Comparison of ENCODE assay signal across 15 cellular contexts in the genomic region with DNA sequence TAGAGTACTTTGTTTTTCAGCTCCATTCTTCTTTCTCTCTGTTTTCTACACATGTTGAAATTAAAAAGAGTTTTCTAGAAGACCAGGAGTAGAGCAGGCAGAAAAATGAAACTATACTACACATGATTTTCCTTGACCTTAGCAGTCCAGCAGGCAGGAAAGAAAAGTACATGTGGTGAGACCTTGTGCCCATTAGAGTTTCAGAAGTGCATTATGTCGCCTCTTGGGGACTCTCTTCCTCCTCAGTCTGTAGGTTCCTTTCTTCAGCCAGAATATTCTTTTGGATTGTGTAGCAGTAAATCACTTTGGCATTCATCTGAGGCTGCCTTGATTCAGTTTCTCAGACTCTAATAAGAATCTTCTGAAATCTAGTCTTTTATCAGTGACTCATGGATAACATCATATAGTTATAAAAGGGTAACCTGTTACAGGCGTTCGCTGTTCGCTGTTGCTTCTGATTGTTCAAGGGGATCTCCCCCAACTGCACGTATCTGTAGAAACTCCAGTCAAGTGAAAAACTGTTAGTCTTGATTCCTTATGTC.
A peak's percentile ranks its signal among the peaks of the same experiment; 100 is the strongest.
DNase-seq lines count a peak whose midpoint lies in the region; ATAC-seq and TF ChIP-seq lines count a peak whose summit lies in the region.
"Had no signal": no experiment of that assay in that cellular context is flagged by ENCODE, and none has a peak within 500 bp of the region (broad histone marks: within the 10 kb centered on the region; RNA-seq: fewer than 3 reads in every experiment).

No MANE protein-coding gene starts in this region.

- H3K9ac ChIP-seq in mammary epithelial cell (ENCODE audit: insufficient read depth, low read length): no peak overlapping the region

- H2AFZ ChIP-seq in mammary epithelial cell (ENCODE audit: low read depth, low read length): no peak overlapping the region

- CTCF ChIA-PET in mammary epithelial cell (lab: Charles Lee; ENCODE audit: low non-redundant PET): no interaction called here

- H3K4me3 ChIP-seq in fibroblast of the aortic adventitia (ENCODE audit: low read depth, low read length) (no peak overlapping the region), retinal pigment epithelial cell (ENCODE audit: low read length) (no peak overlapping the region), mammary epithelial cell (replicated peaks in 1 of 3; ENCODE audit: insufficient read depth in 1 of 3, low read depth in 2 of 3, low read length in 3 of 3) (no peak overlapping the region)
- H3K4me3 ChIP-seq: A549, Peyer's patch had no signal

- DNase-seq in fibroblast of the aortic adventitia (ENCODE audit: low read depth) (peak; percentile 63), retinal pigment epithelial cell (ENCODE audit: low read depth) (no peak), mammary epithelial cell (no peak)
- no peak for DNase-seq in activated CD4-positive, alpha-beta T cell treated with anti-CD3 and anti-CD28 coated beads, Interleukin-2, amount 50 U/mL, for 1 hour
- DNase-seq: DMS79; Karpas-422; NCI-H1417 treated with DMSO at 0.1 percent for 48 hours; NCI-H187; NCI-H748 treated with DMSO at 0.1 percent for 48 hours; NK-92 treated with Interleukin-12 subunit alpha and Interleukin-12 subunit beta, amount 100 ng/mL, for 24 hours; Peyer's patch had no signal

- dilution Hi-C loops in mammary epithelial cell (cut with HindIII; ENCODE audit: low sequenced_read_pairs): no loop called here

- no peak overlapping the region for H3K27ac ChIP-seq in mammary epithelial cell (ENCODE audit: insufficient read depth, low read depth, low read length)
- H3K27ac ChIP-seq: A549, Peyer's patch had no signal

- intact Hi-C loops in mammary epithelial cell (cut with micrococcal nuclease): no loop called here

- H3K36me3 ChIP-seq in mammary epithelial cell (ENCODE audit: insufficient read depth, low read length): no peaks in the 10 kb centered on the region
- H3K36me3 ChIP-seq: Peyer's patch had no signal

- no peaks in the 10 kb centered on the region for H3K27me3 ChIP-seq in mammary epithelial cell (ENCODE audit: insufficient read depth, low read length)
- H3K27me3 ChIP-seq: Peyer's patch had no signal

- ATAC-seq in GM18867 (IDR thresholded peaks at IDR 0.05; ENCODE audit: unreplicated experiment) (peak; percentile 45), SK-N-SH treated with all-trans-retinoic acid at 6 μM for 48 hours (peak; percentile 63), HG02973 (IDR thresholded peaks at IDR 0.05; ENCODE audit: unreplicated experiment) (no peak)
- ATAC-seq: A549 had no signal

- in situ Hi-C loops in mammary epithelial cell (cut with MboI; ENCODE audit: low sequenced_read_pairs in 2 of 2): no loop called here

- no peak overlapping the region for H3K4me2 ChIP-seq in mammary epithelial cell (ENCODE audit: insufficient read depth, low read depth, low read length)
- H3K4me2 ChIP-seq: A549 had no signal

- H3K4me1 ChIP-seq in mammary epithelial cell (ENCODE audit: insufficient read depth, low read length): peaks cover 5% of the 10 kb centered on the region
- H3K4me1 ChIP-seq: A549, Peyer's patch had no signal

- no peaks in the 10 kb centered on the region for H3K9me3 ChIP-seq in mammary epithelial cell (replicated peaks; ENCODE audit: insufficient read depth, low read length)
- H3K9me3 ChIP-seq: A549, Peyer's patch had no signal

- no peaks in the 10 kb centered on the region for H4K20me1 ChIP-seq in mammary epithelial cell (ENCODE audit: insufficient read depth, low read length)

- peak; percentile 15 for TF ChIP-seq CTCF in fibroblast of the aortic adventitia (IDR thresholded peaks at IDR 0.05; ENCODE audit: insufficient read depth, low read length)
- TF ChIP-seq CTCF in retinal pigment epithelial cell (conservative IDR thresholded peaks at IDR 0.05; ENCODE audit: low read depth, low read length): peak; percentile 20
- no peak for TF ChIP-seq CTCF in mammary epithelial cell (conservative IDR thresholded peaks at IDR 0.05 in 1 of 2, IDR thresholded peaks at IDR 0.05 in 1 of 2; ENCODE audit: extremely low read depth in 1 of 2, insufficient read depth in 1 of 2, low read depth in 1 of 2, low read length in 2 of 2)

- H3K79me2 ChIP-seq in mammary epithelial cell (ENCODE audit: insufficient read depth, low read length): no peaks in the 10 kb centered on the region

- 73% methylated on average over 5 of the region's 5 CpGs for WGBS in mammary epithelial cell (ENCODE audit: low coverage, missing lambda C conversion rate)

- BruUV-seq in mammary epithelial cell (replicated peaks; lab: Mats Ljungman, UMichigan): no TSS peak

TF ChIP-seq in SK-N-SH treated with all-trans-retinoic acid at 6 μM for 48 hours, 23 proteins besides CTCF, POLR2A, EP300 and RAD21:
- TF ChIP-seq ZNF8 (CRISPR knock-in tag; IDR thresholded peaks at IDR 0.05): no peak
- TF ChIP-seq ISL1 (CRISPR knock-in tag; IDR thresholded peaks at IDR 0.05): peak; percentile 62; the same call in 1 of the 2 replicates
- no peak for TF ChIP-seq ZFP30 (CRISPR knock-in tag; IDR thresholded peaks at IDR 0.05)

Comparison
In these comparisons a context has a peak if more than half of its experiments do, and no peak if none do; other contexts are left out.
1. CTCF ChIP-seq: peak in fibroblast of the aortic adventitia (single experiment) and retinal pigment epithelial cell (single experiment); none in mammary epithelial cell (0 of 2).